In the genomic region with DNA sequence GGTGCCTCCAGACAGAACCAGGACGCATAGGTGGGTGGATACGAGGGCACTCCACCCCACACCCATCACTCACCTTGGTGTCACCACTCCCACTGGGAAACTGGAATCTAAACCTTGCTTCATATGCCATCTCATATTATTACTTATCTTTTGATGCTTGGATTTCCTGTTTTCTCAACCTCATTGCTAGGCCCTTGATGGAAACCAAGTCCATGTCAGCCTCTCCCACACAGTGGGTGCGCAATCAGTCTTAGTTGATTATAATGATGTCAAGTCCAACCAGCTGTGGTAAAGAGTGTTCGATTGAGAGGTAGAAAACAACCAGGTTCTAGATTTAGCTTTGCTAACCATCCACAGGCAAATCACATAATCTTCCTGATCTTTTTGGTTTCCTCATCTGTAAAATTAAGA, we compare ENCODE assay signal across 8 cellular contexts. TPM values are rescaled to one million over a fixed set of nuclear protein-coding genes. Genes with fewer than 3 reads are reported as not detected.
A peak's percentile ranks its signal among the peaks of the same experiment; 100 is the strongest.
DNase-seq lines count a peak whose midpoint lies in the region; ATAC-seq, FAIRE-seq and TF ChIP-seq lines count a peak whose summit lies in the region.

No MANE protein-coding gene starts in this region.

- POLR2A ChIA-PET in Panc1 (lab: Charles Lee) (interaction anchor here (0.5 kb wide), 1 partner anchor 211 kb away, joined by 5 read pairs; no protein-coding TSS in a partner anchor), endothelial cell of umbilical vein (lab: Charles Lee) (no interaction called here)

- CTCF ChIA-PET in Panc1 (lab: Charles Lee) (no interaction called here), endothelial cell of umbilical vein (lab: Charles Lee) (interaction anchor here (1.1 to 2.8 kb wide), 2 partner anchors 49 to 153 kb away, joined by 3 to 13 read pairs; no protein-coding TSS in a partner anchor)

- H2AFZ ChIP-seq in endothelial cell of umbilical vein (ENCODE audit: low read depth, low read length) = peak overlapping the region; percentile 97

- TF ChIP-seq POLR2A in endothelial cell of umbilical vein (IDR thresholded peaks at IDR 0.05; ENCODE audit: low read depth, low read length) = no peak

- H3F3A ChIP-seq in DOHH2 (ENCODE audit: control insufficient read depth, insufficient read depth) = peaks cover 8% of the 10 kb centered on the region; the same call in 1 of the 2 replicates

- intact Hi-C loops in Panc1 (cut with micrococcal nuclease; ENCODE audit: unreplicated experiment) = no loop called here
- intact Hi-C loops in endothelial cell of umbilical vein (cut with micrococcal nuclease) = loop anchor here (10.0 kb wide), 1 partner anchor 951 kb away; no protein-coding TSS in a partner anchor

- no peak for DNase-seq in Panc1 (ENCODE audit: low read depth, low spot score)
- no peak for DNase-seq in endothelial cell of umbilical vein (ENCODE audit: low read depth, low spot score)
- peak; percentile 1 for DNase-seq in putamen (ENCODE audit: low spot score)
- no peak for DNase-seq in NCI-H1436 (lab: John Stamatoyannopoulos, UW)
- DNase-seq in NCI-H1105 (lab: John Stamatoyannopoulos, UW) = no peak
- DNase-seq in NCI-H187 treated with DMSO at 0.1 percent for 48 hours (lab: John Stamatoyannopoulos, UW) = no peak
- DNase-seq in NCI-H2107 treated with DMSO at 0.1 percent for 48 hours (lab: John Stamatoyannopoulos, UW; ENCODE audit: unreplicated experiment) = no peak

- TF ChIP-seq CTCF in DOHH2 (IDR thresholded peaks at IDR 0.05; ENCODE audit: low read depth, low read length, poor library complexity, severe bottlenecking) (no peak), Panc1 (IDR thresholded peaks at IDR 0.05) (no peak), endothelial cell of umbilical vein (IDR thresholded peaks at IDR 0.05; ENCODE audit: extremely low read depth in 1 of 2, insufficient read depth in 1 of 2, low read depth in 1 of 2, low read length in 2 of 2) (no peak)

- H3K4me3 ChIP-seq in DOHH2 (ENCODE audit: low read length) = peak overlapping the region; percentile 94
- peak overlapping the region; percentile 74 to 82 for H3K4me3 ChIP-seq in Panc1 (ENCODE audit: low read depth in 2 of 2, low read length in 2 of 2)
- peak overlapping the region in 1 of 3 experiments; percentile 16 for H3K4me3 ChIP-seq in endothelial cell of umbilical vein (replicated peaks in 1 of 3; ENCODE audit: insufficient read depth in 1 of 3, low read depth in 1 of 3, low read length in 3 of 3)

- no peaks in the 10 kb centered on the region for H3K9me2 ChIP-seq in DOHH2 (replicated peaks; ENCODE audit: control insufficient read depth, low read length)

- dilution Hi-C loops in endothelial cell of umbilical vein (cut with MboI; ENCODE audit: extremely low pct_ligation_motif_present, low sequenced_read_pairs) = no loop called here

- H3K4me1 ChIP-seq in DOHH2 (ENCODE audit: control insufficient read depth, low read length) (peaks cover 30% of the 10 kb centered on the region), Panc1 (ENCODE audit: control insufficient read depth, insufficient read depth, low read length) (no peaks in the 10 kb centered on the region), endothelial cell of umbilical vein (ENCODE audit: control insufficient read depth, extremely low read depth, insufficient read depth, low read length) (peaks cover 8% of the 10 kb centered on the region)

- BruUV-seq in Panc1 (replicated peaks; lab: Mats Ljungman, UMichigan) = no TSS peak
- BruUV-seq in endothelial cell of umbilical vein (replicated peaks; lab: Mats Ljungman, UMichigan) = no TSS peak

- H3K27me3 ChIP-seq in DOHH2 (ENCODE audit: control insufficient read depth, low read length) (no peaks in the 10 kb centered on the region), Panc1 (ENCODE audit: control insufficient read depth, insufficient read depth, low read length) (no peaks in the 10 kb centered on the region), endothelial cell of umbilical vein (ENCODE audit: control insufficient read depth in 2 of 2, insufficient read depth in 2 of 2, low read length in 2 of 2) (no peaks in the 10 kb centered on the region)

- H3K9ac ChIP-seq in endothelial cell of umbilical vein (replicated peaks; ENCODE audit: extremely low read depth, insufficient read depth, low read length) = peak overlapping the region; percentile 25

- ATAC-seq in Panc1 = no peak

- H4K20me1 ChIP-seq in DOHH2 (ENCODE audit: control insufficient read depth, insufficient read depth, low read depth, low read length) (peaks cover 22% of the 10 kb centered on the region), endothelial cell of umbilical vein (replicated peaks; ENCODE audit: control insufficient read depth, extremely low read depth, insufficient read depth, low read length) (no peaks in the 10 kb centered on the region)

- peaks cover 14% of the 10 kb centered on the region; the same call in 1 of the 2 replicates for H3K36me3 ChIP-seq in DOHH2 (ENCODE audit: control insufficient read depth, low read length)
- H3K36me3 ChIP-seq in Panc1 (ENCODE audit: control insufficient read depth, insufficient read depth, low read length) = no peaks in the 10 kb centered on the region; the same call in 1 of the 2 replicates
- H3K36me3 ChIP-seq in endothelial cell of umbilical vein (ENCODE audit: control insufficient read depth in 2 of 2, extremely low read depth in 1 of 2, insufficient read depth in 2 of 2, low read length in 2 of 2) = no peaks in the 10 kb centered on the region

- H3K79me2 ChIP-seq in DOHH2 (ENCODE audit: control insufficient read depth, low read length) = peaks cover 42% of the 10 kb centered on the region
- H3K79me2 ChIP-seq in endothelial cell of umbilical vein (ENCODE audit: control insufficient read depth, insufficient read depth, low read length) = peaks cover 21% of the 10 kb centered on the region

- H3K27ac ChIP-seq in DOHH2 (ENCODE audit: low read depth, low read length) (peak overlapping the region; percentile 68), Panc1 (ENCODE audit: low read length) (peak overlapping the region; percentile 78), endothelial cell of umbilical vein (ENCODE audit: insufficient read depth, low read depth, low read length) (no peak overlapping the region)

- FAIRE-seq in endothelial cell of umbilical vein (lab: Jason Lieb, UNC) = no peak

- H3K9me1 ChIP-seq in endothelial cell of umbilical vein (replicated peaks; ENCODE audit: control insufficient read depth, extremely low read depth, insufficient read depth, low read length) = no peaks in the 10 kb centered on the region

- H3K9me3 ChIP-seq in DOHH2 (ENCODE audit: control insufficient read depth, insufficient read depth, low read length) (no peaks in the 10 kb centered on the region), Panc1 (ENCODE audit: control insufficient read depth, insufficient read depth, low read depth, low read length) (no peaks in the 10 kb centered on the region), endothelial cell of umbilical vein (replicated peaks; ENCODE audit: control insufficient read depth, insufficient read depth, low read length) (no peaks in the 10 kb centered on the region)

- H3K4me2 ChIP-seq in DOHH2 (ENCODE audit: low read length) = peak overlapping the region; percentile 85
- peak overlapping the region; percentile 27 for H3K4me2 ChIP-seq in endothelial cell of umbilical vein (ENCODE audit: insufficient read depth, low read length)

- in situ Hi-C loops in Panc1 (cut with HindIII; ENCODE audit: low pct_unique_long_range_greater_than_20kb, low sequenced_read_pairs) = no loop called here

TF ChIP-seq in endothelial cell of umbilical vein, 7 proteins besides CTCF, POLR2A, EP300 and RAD21:
- no peak for TF ChIP-seq FOS (IDR thresholded peaks at IDR 0.05; ENCODE audit: borderline replicate concordance, insufficient read depth, low read length)
- TF ChIP-seq, protein P1, sequence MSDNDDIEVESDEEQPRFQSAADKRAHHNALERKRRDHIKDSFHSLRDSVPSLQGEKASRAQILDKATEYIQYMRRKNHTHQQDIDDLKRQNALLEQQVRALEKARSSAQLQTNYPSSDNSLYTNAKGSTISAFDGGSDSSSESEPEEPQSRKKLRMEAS (IDR thresholded peaks at IDR 0.05; ENCODE audit: insufficient read depth, insufficient read length) = no peak
- no peak for TF ChIP-seq EZH2 (IDR thresholded peaks at IDR 0.05; ENCODE audit: borderline replicate concordance, low read depth, low read length, severe bottlenecking)
- TF ChIP-seq MYC (IDR thresholded peaks at IDR 0.05; ENCODE audit: low read depth, low read length) = no peak
- TF ChIP-seq JUN (IDR thresholded peaks at IDR 0.05; ENCODE audit: borderline replicate concordance, insufficient read depth, insufficient read length, low read depth) = no peak
- no peak for TF ChIP-seq GATA2 (IDR thresholded peaks at IDR 0.05; ENCODE audit: insufficient read depth, insufficient read length, low read depth, low read length)
- TF ChIP-seq POLR2AphosphoS5 (IDR thresholded peaks at IDR 0.05; ENCODE audit: insufficient read depth, low read depth, low read length) = no peak

RNA-seq across cellular contexts. Expression of gene DDHD1, which starts 0.6 kb away (rescaled TPM):
- total RNA-seq in Panc1 (2021; ENCODE audit: unreplicated experiment) (10.6 TPM), endothelial cell of umbilical vein (12.4 and 13.9 TPM in 2 replicates)
- 3.1 TPM for polyA plus RNA-seq in Panc1 (2012; ENCODE audit: insufficient read length)
- polyA plus RNA-seq in endothelial cell of umbilical vein = 2.0 and 2.7 TPM in 2 replicates
- 2.1 and 2.3 TPM in 2 replicates for polyA plus RNA-seq in endothelial cell of umbilical vein (2011; cell fraction: cytosol; rRNA removed)
- 11.2 and 14.3 TPM in 2 replicates for polyA plus RNA-seq in endothelial cell of umbilical vein (2011; cell fraction: nucleus; rRNA removed)
- 4.2 and 4.4 TPM in 2 replicates for polyA plus RNA-seq in endothelial cell of umbilical vein (2012)
- 8.2 and 8.4 TPM in 2 replicates for polyA minus RNA-seq in endothelial cell of umbilical vein
- polyA minus RNA-seq in endothelial cell of umbilical vein (2011; cell fraction: cytosol; rRNA and poly(A)+ RNA removed) = 8.7 TPM
- 43.7 and 59.9 TPM in 2 replicates for polyA minus RNA-seq in endothelial cell of umbilical vein (2011; cell fraction: nucleus; rRNA and poly(A)+ RNA removed)
